Comparison of ENCODE assay signal across 19 cellular contexts in the genomic region with DNA sequence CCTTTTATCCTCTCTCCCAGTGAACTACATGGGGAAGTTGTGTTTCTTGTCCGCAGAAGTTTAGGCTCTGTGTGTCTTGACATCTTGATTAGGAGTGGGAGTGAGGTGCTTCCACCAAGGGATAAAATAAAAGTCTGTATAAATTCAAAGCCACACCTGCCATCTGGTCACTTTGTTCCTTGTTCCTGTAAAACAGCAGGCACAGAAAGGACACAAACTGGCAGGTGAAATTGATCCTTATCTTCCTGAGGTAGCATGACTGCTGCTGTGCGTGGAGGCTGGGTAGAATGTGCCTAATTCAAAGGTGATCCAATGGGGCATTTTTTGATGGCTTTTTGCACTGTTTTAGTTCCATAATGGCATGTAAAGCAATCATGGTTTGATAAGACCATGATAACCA.
DNase-seq lines count a peak whose midpoint lies in the region; ATAC-seq and TF ChIP-seq lines count a peak whose summit lies in the region.
"Had no signal": no experiment of that assay in that cellular context is flagged by ENCODE, and none has a peak within 500 bp of the region (broad histone marks: within the 10 kb centered on the region; RNA-seq: fewer than 3 reads in every experiment).

No MANE protein-coding gene starts in this region.

- H3K4me1 ChIP-seq in transverse colon (no peaks in the 10 kb centered on the region), lower lobe of right lung (no peaks in the 10 kb centered on the region)
- H3K4me1 ChIP-seq: HAP-1 had no signal

- peaks cover 0 to 4% of the 10 kb centered on the region in 2 donors for H3K9me3 ChIP-seq in transverse colon
- H3K9me3 ChIP-seq in lower lobe of right lung: peaks cover 3% of the 10 kb centered on the region

- intact Hi-C loops in transverse colon (cut with DNase I; ENCODE audit: low total_unique reads) (no loop called here), lower lobe of right lung (cut with DNase I) (no loop called here)

- DNase-seq in DMS153 (lab: John Stamatoyannopoulos, UW) (peak; percentile 37), DMS153 treated with DMSO at 0.1 percent for 48 hours (lab: John Stamatoyannopoulos, UW; ENCODE audit: unreplicated experiment) (no peak), NCI-H526 (lab: John Stamatoyannopoulos, UW) (peak; percentile 3 to 8), NCI-H526 treated with DMSO at 0.1 percent for 48 hours (lab: John Stamatoyannopoulos, UW) (no peak), NCI-H748 treated with DMSO at 0.1 percent for 48 hours (lab: John Stamatoyannopoulos, UW) (peak; percentile 33), transverse colon (peak; percentile 12), lower lobe of right lung (no peak)
- DNase-seq: DMS 273 treated with DMSO at 0.1 percent for 48 hours, GM23248, NCI-H1105, NCI-H187 treated with DMSO at 0.1 percent for 48 hours, NCI-H226, NCI-H82, PC-3, T-helper 17 cell had no signal

- in situ Hi-C loops in transverse colon (cut with MboI; ENCODE audit: low pct_ligation_motif_present in 1 of 4, low pct_unique_long_range_greater_than_20kb in 1 of 4, low sequenced_read_pairs in 3 of 4): no loop called here

- H3K27ac ChIP-seq in transverse colon (peak overlapping the region in 1 of 4 donors; percentile 8), lower lobe of right lung (no peak overlapping the region)
- H3K27ac ChIP-seq: 22Rv1, GM23248 had no signal

- H3K4me3 ChIP-seq in transverse colon (no peak overlapping the region), lower lobe of right lung (no peak overlapping the region)
- H3K4me3 ChIP-seq: GM23248, HAP-1, K562 had no signal

- ATAC-seq in lower lobe of right lung: no peak
- no peak for ATAC-seq in HG02870 (IDR thresholded peaks at IDR 0.05; ENCODE audit: unreplicated experiment)
- ATAC-seq: K562, PC-3, T-helper 17 cell had no signal

- no peak for TF ChIP-seq CTCF in transverse colon (IDR thresholded peaks at IDR 0.05)
- TF ChIP-seq CTCF in lower lobe of right lung (IDR thresholded peaks at IDR 0.05): no peak

- TF ChIP-seq EP300 in transverse colon (IDR thresholded peaks at IDR 0.05; ENCODE audit: low read depth): no peak

- no peaks in the 10 kb centered on the region for H3K36me3 ChIP-seq in transverse colon
- H3K36me3 ChIP-seq in lower lobe of right lung: no peaks in the 10 kb centered on the region
- H3K36me3 ChIP-seq: HAP-1 had no signal

- 38 to 56% methylated on average over 1 to 2 of the region's 2 CpGs for WGBS in transverse colon (ENCODE audit: low coverage in 1 of 2), 2 donors

- H3K27me3 ChIP-seq in transverse colon: no peaks in the 10 kb centered on the region
- H3K27me3 ChIP-seq in lower lobe of right lung (ENCODE audit: low read depth): no peaks in the 10 kb centered on the region

- TF ChIP-seq POLR2A in transverse colon (IDR thresholded peaks at IDR 0.05): no peak

Comparison
In these comparisons a context has a peak if more than half of its experiments do, and no peak if none do; other contexts are left out.
1. DNase-seq: peak in DMS153 (single experiment), NCI-H526 (2 of 2), NCI-H748 treated with DMSO at 0.1 percent for 48 hours (single experiment) and transverse colon (single experiment); none in DMS153 treated with DMSO at 0.1 percent for 48 hours (single experiment), NCI-H526 treated with DMSO at 0.1 percent for 48 hours (single experiment) and lower lobe of right lung (single experiment).